Comparison of ENCODE assay signal across 15 cellular contexts in the genomic region with DNA sequence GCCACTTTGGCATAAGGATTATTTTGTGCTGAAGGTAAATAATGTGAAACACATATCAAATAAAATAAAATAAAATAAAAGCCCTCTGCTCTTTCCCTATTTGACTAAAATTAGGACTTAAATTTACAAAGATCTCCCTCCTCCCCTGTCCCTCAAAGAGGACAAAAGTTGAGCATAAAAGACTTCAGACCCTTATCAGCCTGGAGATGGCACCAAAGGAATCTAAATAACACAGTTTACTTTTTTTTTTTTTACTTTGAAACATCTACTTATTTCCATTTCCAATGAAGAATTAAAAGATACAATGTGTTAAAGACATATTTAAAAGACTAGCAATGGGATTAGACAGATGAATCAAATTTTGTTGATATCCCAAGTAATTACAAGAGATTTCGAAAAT.
DNase-seq lines count a peak whose midpoint lies in the region; ATAC-seq and TF ChIP-seq lines count a peak whose summit lies in the region.
"Had no signal": no experiment of that assay in that cellular context is flagged by ENCODE, and none has a peak within 500 bp of the region (broad histone marks: within the 10 kb centered on the region; RNA-seq: fewer than 3 reads in every experiment).

No MANE protein-coding gene starts in this region.

- 88% methylated on average over 1 of the region's 1 CpG for WGBS in right cardiac atrium

- H3K27ac ChIP-seq in cardiac muscle cell, result no peak overlapping the region
- H3K27ac ChIP-seq in right cardiac atrium (ENCODE audit: low read length), result no peak overlapping the region
- H3K27ac ChIP-seq: esophagus squamous epithelium, pancreas had no signal

- DNase-seq in cardiac muscle cell (ENCODE audit: low read depth in 1 of 2, low spot score in 1 of 2) (peak in 1 of 2 donors; percentile 16), right cardiac atrium (no peak), SK-MEL-5 (ENCODE audit: low read depth, low spot score) (peak; percentile 53), fibroblast of pulmonary artery (ENCODE audit: low read depth) (peak; percentile 27), NAMALWA (ENCODE audit: low spot score) (no peak), middle frontal gyrus (ENCODE audit: extremely low spot score, low spot score) (no peak), NCI-H1417 treated with DMSO at 0.1 percent for 48 hours (lab: John Stamatoyannopoulos, UW) (no peak)
- DNase-seq in stimulated activated CD4-positive, alpha-beta T cell treated with anti-CD3 and anti-CD28 coated beads, Interleukin-15, amount 100 ng/mL, for 24 hours, result no peak
- DNase-seq: activated naive CD8-positive, alpha-beta T cell treated with anti-CD3 and anti-CD28 coated beads, Interleukin-2, amount 10 ng/mL, durations not matched to agents 7 days and 5 days; DMS153; esophagus squamous epithelium; NCI-H226; pancreas; stimulated activated CD4-positive, alpha-beta T cell treated with anti-CD3 and anti-CD28 coated beads, Interleukin-12 subunit alpha, Interleukin-12 subunit beta, amount 100 ng/mL, for 4 hours; SW 1271 had no signal

- no peaks in the 10 kb centered on the region for H3K9me3 ChIP-seq in cardiac muscle cell (ENCODE audit: low read depth)
- H3K9me3 ChIP-seq in right cardiac atrium (ENCODE audit: control insufficient read depth, low read length), result no peaks in the 10 kb centered on the region
- H3K9me3 ChIP-seq: esophagus squamous epithelium, pancreas had no signal

- no peak for ATAC-seq in right cardiac atrium
- ATAC-seq: pancreas had no signal

- in situ Hi-C loops in SK-MEL-5 (cut with HindIII; ENCODE audit: low pct_unique_long_range_greater_than_20kb, low sequenced_read_pairs), result no loop called here

- H3K36me3 ChIP-seq in cardiac muscle cell, result no peaks in the 10 kb centered on the region
- H3K36me3 ChIP-seq: esophagus squamous epithelium, pancreas had no signal

- peak; percentile 7 for TF ChIP-seq CTCF in cardiac muscle cell (IDR thresholded peaks at IDR 0.05; ENCODE audit: low read depth, low read length)
- no peak for TF ChIP-seq CTCF in fibroblast of pulmonary artery (IDR thresholded peaks at IDR 0.05; ENCODE audit: low read length, missing control alignments)

- intact Hi-C loops in right cardiac atrium (cut with DNase I), result no loop called here

- H3K4me3 ChIP-seq in cardiac muscle cell (no peak overlapping the region), right cardiac atrium (ENCODE audit: low read length) (no peak overlapping the region), fibroblast of pulmonary artery (replicated peaks; ENCODE audit: low read depth, low read length) (no peak overlapping the region)
- H3K4me3 ChIP-seq: esophagus squamous epithelium, pancreas had no signal

- H3K27me3 ChIP-seq in cardiac muscle cell (no peaks in the 10 kb centered on the region), right cardiac atrium (ENCODE audit: control insufficient read depth, insufficient read depth) (no peaks in the 10 kb centered on the region)
- H3K27me3 ChIP-seq: esophagus squamous epithelium had no signal

- H3K4me1 ChIP-seq in cardiac muscle cell (ENCODE audit: low read depth) (no peaks in the 10 kb centered on the region), right cardiac atrium (ENCODE audit: control insufficient read depth, insufficient read depth, low read length) (no peaks in the 10 kb centered on the region)
- H3K4me1 ChIP-seq: esophagus squamous epithelium, pancreas had no signal

Comparison
In these comparisons a context has a peak if more than half of its experiments do, and no peak if none do; other contexts are left out.
1. DNase-seq: peak in SK-MEL-5 (single experiment) and fibroblast of pulmonary artery (single experiment); none in right cardiac atrium (0 of 3), NAMALWA (single experiment), stimulated activated CD4-positive, alpha-beta T cell treated with anti-CD3 and anti-CD28 coated beads, Interleukin-15, amount 100 ng/mL, for 24 hours (single experiment), middle frontal gyrus (single experiment) and NCI-H1417 treated with DMSO at 0.1 percent for 48 hours (single experiment).